ENCODE assay signal across 1 cellular context in genomic region chr19:15072930-15073647, GRCh38.
TF ChIP-seq lines count a peak whose summit lies in the region.

No MANE protein-coding gene starts in this region.

TF ChIP-seq in K562, 482 proteins besides CTCF, POLR2A, EP300 and RAD21:
- TF ChIP-seq, protein P1, sequence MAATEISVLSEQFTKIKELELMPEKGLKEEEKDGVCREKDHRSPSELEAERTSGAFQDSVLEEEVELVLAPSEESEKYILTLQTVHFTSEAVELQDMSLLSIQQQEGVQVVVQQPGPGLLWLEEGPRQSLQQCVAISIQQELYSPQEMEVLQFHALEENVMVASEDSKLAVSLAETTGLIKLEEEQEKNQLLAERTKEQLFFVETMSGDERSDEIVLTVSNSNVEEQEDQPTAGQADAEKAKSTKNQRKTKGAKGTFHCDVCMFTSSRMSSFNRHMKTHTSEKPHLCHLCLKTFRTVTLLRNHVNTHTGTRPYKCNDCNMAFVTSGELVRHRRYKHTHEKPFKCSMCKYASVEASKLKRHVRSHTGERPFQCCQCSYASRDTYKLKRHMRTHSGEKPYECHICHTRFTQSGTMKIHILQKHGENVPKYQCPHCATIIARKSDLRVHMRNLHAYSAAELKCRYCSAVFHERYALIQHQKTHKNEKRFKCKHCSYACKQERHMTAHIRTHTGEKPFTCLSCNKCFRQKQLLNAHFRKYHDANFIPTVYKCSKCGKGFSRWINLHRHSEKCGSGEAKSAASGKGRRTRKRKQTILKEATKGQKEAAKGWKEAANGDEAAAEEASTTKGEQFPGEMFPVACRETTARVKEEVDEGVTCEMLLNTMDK (IDR thresholded peaks at IDR 0.05; ENCODE audit: borderline replicate concordance, insufficient read depth, low read depth, low read length, poor library complexity, severe bottlenecking), result peak; percentile 14
- TF ChIP-seq POLR2H (tag; IDR thresholded peaks at IDR 0.05; ENCODE audit: low read depth), result no peak
- TF ChIP-seq CBFA2T3 (IDR thresholded peaks at IDR 0.05), result 0 out of 2 replicates have a peak, but pooled peaks have one; percentile 14
